Comparison of ENCODE assay signal across 1 cellular context in the genomic region with DNA sequence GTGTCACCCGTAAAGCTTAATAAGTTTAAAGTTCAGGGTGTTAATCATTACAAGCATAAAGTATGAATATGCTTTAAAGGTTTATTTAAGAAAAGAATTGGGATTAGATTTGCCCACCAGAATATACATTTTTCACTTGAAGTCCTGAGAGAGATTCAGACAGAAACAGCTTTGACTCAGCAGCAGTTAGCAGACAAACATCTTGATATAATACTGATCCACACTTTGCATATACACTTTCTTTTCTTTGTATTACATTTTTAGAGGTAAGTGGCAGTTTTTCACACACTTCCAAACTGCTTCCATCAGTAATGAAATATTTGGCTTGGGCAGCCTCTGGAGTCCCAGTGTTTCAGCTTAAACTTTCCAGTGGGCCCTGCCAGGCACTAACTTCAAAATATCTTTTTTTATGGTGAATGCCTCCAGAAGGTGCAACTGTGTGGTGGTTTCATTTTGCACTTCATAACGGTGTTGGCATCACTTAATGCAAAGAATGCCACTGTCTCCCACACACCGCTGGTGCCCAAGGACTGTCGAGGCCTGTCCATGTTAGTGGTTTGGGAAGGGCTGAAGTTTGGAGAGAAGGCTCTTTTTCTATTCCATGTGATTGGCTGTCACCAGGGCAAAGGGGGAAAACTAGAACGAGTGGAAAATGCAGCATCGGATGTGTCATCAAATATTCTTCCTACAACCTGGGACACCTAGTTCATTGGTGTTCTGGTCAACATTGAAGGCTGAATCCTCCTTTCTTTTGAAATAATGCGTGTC.
TF ChIP-seq lines count a peak whose summit lies in the region.

No MANE protein-coding gene starts in this region.

TF ChIP-seq in K562, 482 proteins besides CTCF, POLR2A, EP300 and RAD21:
- TF ChIP-seq, protein P1, sequence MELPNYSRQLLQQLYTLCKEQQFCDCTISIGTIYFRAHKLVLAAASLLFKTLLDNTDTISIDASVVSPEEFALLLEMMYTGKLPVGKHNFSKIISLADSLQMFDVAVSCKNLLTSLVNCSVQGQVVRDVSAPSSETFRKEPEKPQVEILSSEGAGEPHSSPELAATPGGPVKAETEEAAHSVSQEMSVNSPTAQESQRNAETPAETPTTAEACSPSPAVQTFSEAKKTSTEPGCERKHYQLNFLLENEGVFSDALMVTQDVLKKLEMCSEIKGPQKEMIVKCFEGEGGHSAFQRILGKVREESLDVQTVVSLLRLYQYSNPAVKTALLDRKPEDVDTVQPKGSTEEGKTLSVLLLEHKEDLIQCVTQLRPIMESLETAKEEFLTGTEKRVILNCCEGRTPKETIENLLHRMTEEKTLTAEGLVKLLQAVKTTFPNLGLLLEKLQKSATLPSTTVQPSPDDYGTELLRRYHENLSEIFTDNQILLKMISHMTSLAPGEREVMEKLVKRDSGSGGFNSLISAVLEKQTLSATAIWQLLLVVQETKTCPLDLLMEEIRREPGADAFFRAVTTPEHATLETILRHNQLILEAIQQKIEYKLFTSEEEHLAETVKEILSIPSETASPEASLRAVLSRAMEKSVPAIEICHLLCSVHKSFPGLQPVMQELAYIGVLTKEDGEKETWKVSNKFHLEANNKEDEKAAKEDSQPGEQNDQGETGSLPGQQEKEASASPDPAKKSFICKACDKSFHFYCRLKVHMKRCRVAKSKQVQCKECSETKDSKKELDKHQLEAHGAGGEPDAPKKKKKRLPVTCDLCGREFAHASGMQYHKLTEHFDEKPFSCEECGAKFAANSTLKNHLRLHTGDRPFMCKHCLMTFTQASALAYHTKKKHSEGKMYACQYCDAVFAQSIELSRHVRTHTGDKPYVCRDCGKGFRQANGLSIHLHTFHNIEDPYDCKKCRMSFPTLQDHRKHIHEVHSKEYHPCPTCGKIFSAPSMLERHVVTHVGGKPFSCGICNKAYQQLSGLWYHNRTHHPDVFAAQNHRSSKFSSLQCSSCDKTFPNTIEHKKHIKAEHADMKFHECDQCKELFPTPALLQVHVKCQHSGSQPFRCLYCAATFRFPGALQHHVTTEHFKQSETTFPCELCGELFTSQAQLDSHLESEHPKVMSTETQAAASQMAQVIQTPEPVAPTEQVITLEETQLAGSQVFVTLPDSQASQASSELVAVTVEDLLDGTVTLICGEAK (IDR thresholded peaks at IDR 0.05): no peak
- TF ChIP-seq, protein P1 (CRISPR knock-in tag; IDR thresholded peaks at IDR 0.05): no peak
- TF ChIP-seq KLF6 (CRISPR knock-in tag; IDR thresholded peaks at IDR 0.05; ENCODE audit: borderline replicate concordance): no peak
- no peak for TF ChIP-seq YY1 (IDR thresholded peaks at IDR 0.05; ENCODE audit: borderline replicate concordance in 1 of 3, control insufficient read depth in 1 of 3, extremely low read depth in 1 of 3, insufficient read depth in 3 of 3, insufficient read length in 1 of 3, insufficient replicate concordance in 2 of 3, low read depth in 1 of 3, low read length in 2 of 3)
- no peak for TF ChIP-seq ZBTB7A (IDR thresholded peaks at IDR 0.05; ENCODE audit: borderline replicate concordance, control insufficient read depth, low read depth, low read length)
- no peak for TF ChIP-seq PRMT5 (CRISPR knock-in tag; IDR thresholded peaks at IDR 0.05)
- no peak for TF ChIP-seq SAP30 (IDR thresholded peaks at IDR 0.05; ENCODE audit: borderline replicate concordance, insufficient read depth, low read depth, low read length, poor library complexity, severe bottlenecking)
- TF ChIP-seq, protein P2, sequence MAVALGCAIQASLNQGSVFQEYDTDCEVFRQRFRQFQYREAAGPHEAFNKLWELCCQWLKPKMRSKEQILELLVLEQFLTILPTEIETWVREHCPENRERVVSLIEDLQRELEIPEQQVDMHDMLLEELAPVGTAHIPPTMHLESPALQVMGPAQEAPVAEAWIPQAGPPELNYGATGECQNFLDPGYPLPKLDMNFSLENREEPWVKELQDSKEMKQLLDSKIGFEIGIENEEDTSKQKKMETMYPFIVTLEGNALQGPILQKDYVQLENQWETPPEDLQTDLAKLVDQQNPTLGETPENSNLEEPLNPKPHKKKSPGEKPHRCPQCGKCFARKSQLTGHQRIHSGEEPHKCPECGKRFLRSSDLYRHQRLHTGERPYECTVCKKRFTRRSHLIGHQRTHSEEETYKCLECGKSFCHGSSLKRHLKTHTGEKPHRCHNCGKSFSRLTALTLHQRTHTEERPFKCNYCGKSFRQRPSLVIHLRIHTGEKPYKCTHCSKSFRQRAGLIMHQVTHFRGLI (CRISPR knock-in tag; IDR thresholded peaks at IDR 0.05): no peak
- TF ChIP-seq CBX3 (IDR thresholded peaks at IDR 0.05; ENCODE audit: borderline replicate concordance in 1 of 2, low read length in 2 of 2): no peak
- no peak for TF ChIP-seq HNRNPUL1 (IDR thresholded peaks at IDR 0.05; ENCODE audit: low read length)
- TF ChIP-seq, protein P3, sequence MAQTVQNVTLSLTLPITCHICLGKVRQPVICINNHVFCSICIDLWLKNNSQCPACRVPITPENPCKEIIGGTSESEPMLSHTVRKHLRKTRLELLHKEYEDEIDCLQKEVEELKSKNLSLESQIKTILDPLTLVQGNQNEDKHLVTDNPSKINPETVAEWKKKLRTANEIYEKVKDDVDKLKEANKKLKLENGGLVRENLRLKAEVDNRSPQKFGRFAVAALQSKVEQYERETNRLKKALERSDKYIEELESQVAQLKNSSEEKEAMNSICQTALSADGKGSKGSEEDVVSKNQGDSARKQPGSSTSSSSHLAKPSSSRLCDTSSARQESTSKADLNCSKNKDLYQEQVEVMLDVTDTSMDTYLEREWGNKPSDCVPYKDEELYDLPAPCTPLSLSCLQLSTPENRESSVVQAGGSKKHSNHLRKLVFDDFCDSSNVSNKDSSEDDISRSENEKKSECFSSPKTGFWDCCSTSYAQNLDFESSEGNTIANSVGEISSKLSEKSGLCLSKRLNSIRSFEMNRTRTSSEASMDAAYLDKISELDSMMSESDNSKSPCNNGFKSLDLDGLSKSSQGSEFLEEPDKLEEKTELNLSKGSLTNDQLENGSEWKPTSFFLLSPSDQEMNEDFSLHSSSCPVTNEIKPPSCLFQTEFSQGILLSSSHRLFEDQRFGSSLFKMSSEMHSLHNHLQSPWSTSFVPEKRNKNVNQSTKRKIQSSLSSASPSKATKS (CRISPR knock-in tag; IDR thresholded peaks at IDR 0.05): no peak
- TF ChIP-seq BRD9 (IDR thresholded peaks at IDR 0.05; ENCODE audit: low read depth, partially characterized antibody): no peak
- no peak for TF ChIP-seq MAFG (tag; conservative IDR thresholded peaks at IDR 0.05)
- no peak for TF ChIP-seq CHD1 (IDR thresholded peaks at IDR 0.05; ENCODE audit: low read length)
